In genomic region chr1:221667504-221667903, GRCh38 we compare ENCODE assay signal across 8 cellular contexts.
A peak's percentile ranks its signal among the peaks of the same experiment; 100 is the strongest.
DNase-seq lines count a peak whose midpoint lies in the region; ATAC-seq and TF ChIP-seq lines count a peak whose summit lies in the region.

No MANE protein-coding gene starts in this region.

- ATAC-seq in GM21360 (IDR thresholded peaks at IDR 0.05; ENCODE audit: unreplicated experiment) (peak; percentile 97), HG03460 (IDR thresholded peaks at IDR 0.05; ENCODE audit: unreplicated experiment) (peak; percentile 90)
- ATAC-seq in naive thymus-derived CD4-positive, alpha-beta T cell, result no peak

- CTCF ChIA-PET in naive thymus-derived CD4-positive, alpha-beta T cell (lab: Charles Lee), result no interaction called here

- H3K4me1 ChIP-seq in naive thymus-derived CD4-positive, alpha-beta T cell (ENCODE audit: control insufficient read depth in 2 of 2, insufficient read depth in 2 of 2, low read length in 2 of 2), result no peaks in the 10 kb centered on the region

- H3K4me1 Mint-ChIP-seq in naive thymus-derived CD4-positive, alpha-beta T cell, result no peaks in the 10 kb centered on the region

- no peaks in the 10 kb centered on the region for H3K9me3 ChIP-seq in naive thymus-derived CD4-positive, alpha-beta T cell (ENCODE audit: control insufficient read depth in 2 of 3, low read length in 3 of 3)

- H3K36me3 ChIP-seq in naive thymus-derived CD4-positive, alpha-beta T cell (ENCODE audit: control insufficient read depth in 2 of 3, insufficient read depth in 3 of 3, low read length in 3 of 3), result no peaks in the 10 kb centered on the region

- no peak overlapping the region for H3K27ac Mint-ChIP-seq in naive thymus-derived CD4-positive, alpha-beta T cell

- no peak overlapping the region for H3K27ac ChIP-seq in naive thymus-derived CD4-positive, alpha-beta T cell (ENCODE audit: low read depth, low read length)

- no peak for TF ChIP-seq CTCF in choroid plexus epithelial cell (conservative IDR thresholded peaks at IDR 0.05; ENCODE audit: low read depth, low read length)

- no peaks in the 10 kb centered on the region for H3K27me3 ChIP-seq in naive thymus-derived CD4-positive, alpha-beta T cell (ENCODE audit: control insufficient read depth in 2 of 2, insufficient read depth in 2 of 2, low read length in 2 of 2)

- H3K4me3 Mint-ChIP-seq in naive thymus-derived CD4-positive, alpha-beta T cell, result no peak overlapping the region

- intact Hi-C loops in naive thymus-derived CD4-positive, alpha-beta T cell (cut with micrococcal nuclease), result no loop called here

- DNase-seq in AG20443 (ENCODE audit: low spot score) (peak; percentile 51), choroid plexus epithelial cell (ENCODE audit: low read depth) (peak; percentile 89), HK-2 (ENCODE audit: unreplicated experiment) (no peak)
- DNase-seq in stimulated activated CD4-positive, alpha-beta T cell treated with anti-CD3 and anti-CD28 coated beads, Interleukin-4, amount 100 ng/mL, for 4 hours, result no peak
- DNase-seq in naive thymus-derived CD4-positive, alpha-beta T cell, result no peak
- DNase-seq in stimulated activated CD4-positive, alpha-beta T cell treated with anti-CD3 and anti-CD28 coated beads, Interleukin-12 subunit alpha, Interleukin-12 subunit beta, amount 100 ng/mL, for 4 hours, result no peak

- H3K27me3 Mint-ChIP-seq in naive thymus-derived CD4-positive, alpha-beta T cell, result peaks cover 5 to 34% (median 10%) of the 10 kb centered on the region in 5 donors

- POLR2A ChIA-PET in naive thymus-derived CD4-positive, alpha-beta T cell (lab: Charles Lee), result no interaction called here

- H3K9me3 Mint-ChIP-seq in naive thymus-derived CD4-positive, alpha-beta T cell, result peaks cover 0 to 7% (median 0%) of the 10 kb centered on the region in 11 donors

- H3K36me3 Mint-ChIP-seq in naive thymus-derived CD4-positive, alpha-beta T cell, result peaks cover 0 to 2% (median 0%) of the 10 kb centered on the region in 5 donors

- no peak overlapping the region for H3K4me3 ChIP-seq in choroid plexus epithelial cell (ENCODE audit: low read depth, low read length)
- H3K4me3 ChIP-seq in naive thymus-derived CD4-positive, alpha-beta T cell (ENCODE audit: low read length), result no peak overlapping the region

Comparison
In these comparisons a context has a peak if more than half of its experiments do, and no peak if none do; other contexts are left out.
1. DNase-seq: peak in AG20443 (single experiment) and choroid plexus epithelial cell (single experiment); none in stimulated activated CD4-positive, alpha-beta T cell treated with anti-CD3 and anti-CD28 coated beads, Interleukin-4, amount 100 ng/mL, for 4 hours (0 of 2), naive thymus-derived CD4-positive, alpha-beta T cell (0 of 9), HK-2 (single experiment) and stimulated activated CD4-positive, alpha-beta T cell treated with anti-CD3 and anti-CD28 coated beads, Interleukin-12 subunit alpha, Interleukin-12 subunit beta, amount 100 ng/mL, for 4 hours (single experiment).